ENCODE assay signal across 15 cellular contexts in genomic region chr7:400901-401485, GRCh38.
"Had no signal": no experiment of that assay in that cellular context is flagged by ENCODE, and none has a peak within 500 bp of the region (broad histone marks: within the 10 kb centered on the region; RNA-seq: fewer than 3 reads in every experiment).

No MANE protein-coding gene starts in this region.

- H3K27me3 ChIP-seq: right lobe of liver had no signal

- H3K4me3 ChIP-seq: gastroesophageal sphincter, psoas muscle, right lobe of liver had no signal

- H3K4me3 Mint-ChIP-seq: activated naive CD8-positive, alpha-beta T cell treated with anti-CD3 and anti-CD28 coated beads, Interleukin-2, amount 10 ng/mL, durations not matched to agents 7 days and 5 days; dendritic cell treated with granulocyte-macrophage colony-stimulating factor and Interleukin-4, amounts not matched to agents 40 ng/mL and 50 ng/mL, for 4 days; memory B cell; naive thymus-derived CD8-positive, alpha-beta T cell; stimulated activated naive CD8-positive, alpha-beta T cell treated with anti-CD3 and anti-CD28 coated beads, Interleukin-15, Interleukin-2, amounts not matched to agents 100 ng/mL and 50 ng/mL, for 24 hours; T-helper 2 cell treated with Interferon-gamma antibody and Interleukin-4, amounts not matched to agents 5 μg/mL and 100 μg/mL, for 36 hours had no signal

- H3K27ac Mint-ChIP-seq: activated naive CD8-positive, alpha-beta T cell treated with anti-CD3 and anti-CD28 coated beads, Interleukin-2, amount 10 ng/mL, durations not matched to agents 7 days and 5 days; dendritic cell treated with granulocyte-macrophage colony-stimulating factor and Interleukin-4, amounts not matched to agents 40 ng/mL and 50 ng/mL, for 4 days; memory B cell; naive thymus-derived CD8-positive, alpha-beta T cell; stimulated activated naive CD8-positive, alpha-beta T cell treated with anti-CD3 and anti-CD28 coated beads, Interleukin-15, Interleukin-2, amounts not matched to agents 100 ng/mL and 50 ng/mL, for 24 hours; T-helper 2 cell treated with Interferon-gamma antibody and Interleukin-4, amounts not matched to agents 5 μg/mL and 100 μg/mL, for 36 hours had no signal

- ATAC-seq: gastroesophageal sphincter; left lobe of liver; naive thymus-derived CD8-positive, alpha-beta T cell; psoas muscle had no signal

- H3K9me3 ChIP-seq: psoas muscle, right lobe of liver had no signal

- H3K4me1 ChIP-seq: gastroesophageal sphincter, psoas muscle, right lobe of liver had no signal

- H3K27ac ChIP-seq: gastroesophageal sphincter, psoas muscle, right lobe of liver had no signal

- DNase-seq: activated CD4-positive, alpha-beta T cell treated with anti-CD3 and anti-CD28 coated beads, Interleukin-2, amount 50 U/mL, for 1 hour; activated CD4-positive, CD25-positive, alpha-beta regulatory T cell; activated naive CD4-positive, alpha-beta T cell; activated naive CD8-positive, alpha-beta T cell treated with anti-CD3 and anti-CD28 coated beads, Interleukin-2, amount 10 ng/mL, durations not matched to agents 7 days and 5 days; cerebellar nuclear complex; naive thymus-derived CD8-positive, alpha-beta T cell; nucleus accumbens had no signal

- H3K36me3 ChIP-seq: gastroesophageal sphincter, right lobe of liver had no signal

- H3K4me1 Mint-ChIP-seq: activated naive CD8-positive, alpha-beta T cell treated with anti-CD3 and anti-CD28 coated beads, Interleukin-2, amount 10 ng/mL, durations not matched to agents 7 days and 5 days; memory B cell had no signal
